8 cellular contexts compared by ENCODE assay signal in the genomic region with DNA sequence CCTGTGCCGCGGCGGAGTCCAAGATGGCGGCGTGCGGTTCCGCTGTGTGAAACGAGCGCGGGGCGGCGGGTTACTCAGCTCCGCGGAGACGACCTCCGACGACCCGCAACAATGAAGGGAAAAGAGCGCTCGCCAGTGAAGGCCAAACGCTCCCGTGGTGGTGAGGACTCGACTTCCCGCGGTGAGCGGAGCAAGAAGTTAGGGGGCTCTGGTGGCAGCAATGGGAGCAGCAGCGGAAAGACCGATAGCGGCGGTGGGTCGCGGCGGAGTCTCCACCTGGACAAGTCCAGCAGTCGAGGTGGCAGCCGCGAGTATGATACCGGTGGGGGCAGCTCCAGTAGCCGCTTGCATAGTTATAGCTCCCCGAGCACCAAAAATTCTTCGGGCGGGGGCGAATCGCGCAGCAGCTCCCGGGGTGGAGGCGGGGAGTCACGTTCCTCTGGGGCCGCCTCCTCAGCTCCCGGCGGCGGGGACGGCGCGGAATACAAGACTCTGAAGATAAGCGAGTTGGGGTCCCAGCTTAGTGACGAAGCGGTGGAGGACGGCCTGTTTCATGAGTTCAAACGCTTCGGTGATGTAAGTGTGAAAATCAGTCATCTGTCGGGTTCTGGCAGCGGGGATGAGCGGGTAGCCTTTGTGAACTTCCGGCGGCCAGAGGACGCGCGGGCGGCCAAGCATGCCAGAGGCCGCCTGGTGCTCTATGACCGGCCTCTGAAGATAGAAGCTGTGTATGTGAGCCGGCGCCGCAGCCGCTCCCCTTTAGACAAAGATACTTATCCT. TPM values are rescaled to one million over a fixed set of nuclear protein-coding genes. Genes with fewer than 3 reads are reported as not detected.
A peak's percentile ranks its signal among the peaks of the same experiment; 100 is the strongest.
DNase-seq lines count a peak whose midpoint lies in the region; ATAC-seq and TF ChIP-seq lines count a peak whose summit lies in the region.

No MANE protein-coding gene starts in this region.

- peak; percentile 91 for TF ChIP-seq POLR2A in GM19193 (IDR thresholded peaks at IDR 0.05; ENCODE audit: extremely low read depth, insufficient read depth, insufficient read length)

- no peak overlapping the region for H3K27ac Mint-ChIP-seq in type B pancreatic cell

- no peaks in the 10 kb centered on the region for H3K9me3 Mint-ChIP-seq in activated T-cell treated with anti-CD3 and anti-CD28 coated beads, Interleukin-2, amount 50 U/mL, for 4 hours
- no peaks in the 10 kb centered on the region for H3K9me3 Mint-ChIP-seq in type B pancreatic cell

- no peak overlapping the region for H3K4me3 Mint-ChIP-seq in activated T-cell treated with anti-CD3 and anti-CD28 coated beads, Interleukin-2, amount 50 U/mL, for 4 hours
- no peak overlapping the region for H3K4me3 Mint-ChIP-seq in type B pancreatic cell

- TF ChIP-seq CTCF in AG09319 (IDR thresholded peaks at IDR 0.05; ENCODE audit: low read depth, low read length) (peak; percentile 52), fibroblast of the aortic adventitia (IDR thresholded peaks at IDR 0.05; ENCODE audit: insufficient read depth, low read length) (peak; percentile 75), type B pancreatic cell (conservative IDR thresholded peaks at IDR 0.05) (peak; percentile 68)

- peak; percentile 11 to 14 for ATAC-seq in activated T-cell treated with anti-CD3 and anti-CD28 coated beads, Interleukin-2, amount 50 U/mL, for 4 hours
- no peak for ATAC-seq in esophagus mucosa

- DNase-seq in AG09319 (ENCODE audit: extremely low read depth, low read depth) = no peak
- DNase-seq in NCI-H2227 treated with DMSO at 0.1 percent for 48 hours (lab: John Stamatoyannopoulos, UW) = peak; percentile 75
- DNase-seq in activated T-cell treated with anti-CD3 and anti-CD28 coated beads, Interleukin-2, amount 50 U/mL, for 4 hours = peak; percentile 45
- DNase-seq in fibroblast of the aortic adventitia (ENCODE audit: low read depth) = peak; percentile 23
- DNase-seq in nucleus accumbens (lab: John Stamatoyannopoulos, UW) = peak in 32 of 56 donors; percentile 26 to 82 (median 70)
- DNase-seq in type B pancreatic cell (ENCODE audit: extremely low spot score, unreplicated experiment) = no peak

- peaks cover 42% of the 10 kb centered on the region for H3K36me3 Mint-ChIP-seq in activated T-cell treated with anti-CD3 and anti-CD28 coated beads, Interleukin-2, amount 50 U/mL, for 4 hours (ENCODE audit: insufficient read depth)
- H3K36me3 Mint-ChIP-seq in type B pancreatic cell = peaks cover 25% of the 10 kb centered on the region

- H3K4me3 ChIP-seq in fibroblast of the aortic adventitia (ENCODE audit: low read depth, low read length) = peak overlapping the region; percentile 98

- H3K4me1 Mint-ChIP-seq in activated T-cell treated with anti-CD3 and anti-CD28 coated beads, Interleukin-2, amount 50 U/mL, for 4 hours (ENCODE audit: low read depth) = peaks cover 64% of the 10 kb centered on the region
- H3K4me1 Mint-ChIP-seq in type B pancreatic cell (ENCODE audit: unreplicated experiment) = peaks cover 40% of the 10 kb centered on the region

- H3K27me3 Mint-ChIP-seq in activated T-cell treated with anti-CD3 and anti-CD28 coated beads, Interleukin-2, amount 50 U/mL, for 4 hours (ENCODE audit: low read depth) = no peaks in the 10 kb centered on the region
- H3K27me3 Mint-ChIP-seq in type B pancreatic cell = no peaks in the 10 kb centered on the region

RNA-seq across cellular contexts. Expression of gene RBM15, which starts 0.4 kb away (rescaled TPM):
- 10 to 100 TPM; 44.5 to 49.2 (median 47.4) TPM for total RNA-seq in activated T-cell treated with anti-CD3 and anti-CD28 coated beads, Interleukin-2, amount 50 U/mL, for 4 hours
- total RNA-seq in fibroblast of the aortic adventitia (ENCODE audit: low replicate concordance) (23.1 and 43.9 TPM in 2 replicates), type B pancreatic cell (ENCODE audit: low replicate concordance) (23.2 and 41.4 TPM in 2 replicates), esophagus mucosa (14.9 TPM)

RNA-seq across cellular contexts. Expression of gene SLC16A4, which starts 51.2 kb away (rescaled TPM):
- total RNA-seq in activated T-cell treated with anti-CD3 and anti-CD28 coated beads, Interleukin-2, amount 50 U/mL, for 4 hours = under 1 TPM; 0.11 to 0.40 (median 0.28) TPM
- total RNA-seq in fibroblast of the aortic adventitia (ENCODE audit: low replicate concordance) (36.8 and 71.9 TPM in 2 replicates), type B pancreatic cell (ENCODE audit: low replicate concordance) (2.0 and 5.4 TPM in 2 replicates), esophagus mucosa (0.44 TPM)

Comparison
In these comparisons a context has a peak if more than half of its experiments do, and no peak if none do; other contexts are left out.
1. DNase-seq: peak in NCI-H2227 treated with DMSO at 0.1 percent for 48 hours (single experiment), activated T-cell treated with anti-CD3 and anti-CD28 coated beads, Interleukin-2, amount 50 U/mL, for 4 hours (single experiment), fibroblast of the aortic adventitia (single experiment) and nucleus accumbens (32 of 56); none in AG09319 (single experiment) and type B pancreatic cell (single experiment).
2. Peak in every context shown above with its lines, with median percentiles within 50 percentile points of each other: CTCF ChIP-seq.